ENCODE assay signal across 23 cellular contexts in the genomic region with DNA sequence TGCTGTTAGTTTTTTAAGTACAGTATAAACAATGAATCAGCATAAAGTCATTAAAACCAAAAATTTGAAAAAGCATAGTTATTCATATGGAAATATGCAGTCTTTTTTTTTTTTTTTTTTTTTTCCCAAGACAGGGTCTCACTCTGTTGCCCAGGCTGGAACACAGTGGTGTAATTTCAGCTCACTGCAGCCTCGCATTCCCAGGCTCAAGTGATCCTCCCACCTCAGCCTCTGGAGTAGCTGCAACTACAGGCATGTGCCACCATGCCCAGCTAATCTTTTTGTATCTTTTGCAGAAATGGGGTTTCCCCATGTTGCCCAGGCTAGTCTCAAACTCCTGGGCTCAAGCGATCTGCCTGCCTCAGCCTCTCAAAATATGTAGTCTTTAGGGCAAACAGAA.
"Had no signal": no experiment of that assay in that cellular context is flagged by ENCODE, and none has a peak within 500 bp of the region (broad histone marks: within the 10 kb centered on the region; RNA-seq: fewer than 3 reads in every experiment).

No MANE protein-coding gene starts in this region.

- H3K27ac ChIP-seq: heart left ventricle, ovary, right atrium auricular region, sigmoid colon, skin epidermis, testis, tibial nerve, upper lobe of right lung, vagina had no signal

- H3K9me3 ChIP-seq: heart left ventricle, ovary, right atrium auricular region, sigmoid colon, testis, tibial nerve, upper lobe of right lung, vagina had no signal

- FAIRE-seq: endothelial cell of umbilical vein, islet of Langerhans had no signal

- H3K27me3 ChIP-seq: heart left ventricle, neural progenitor cell, ovary, right atrium auricular region, sigmoid colon, testis, tibial nerve, upper lobe of right lung, vagina had no signal

- H3K4me3 Mint-ChIP-seq: mesothelial cell of epicardium; natural killer cell treated with Interleukin-12 subunit alpha and Interleukin-12 subunit beta and Interleukin-15 and Interleukin-18, amount 100 ng/mL, for 72 hours; neural progenitor cell; stimulated activated naive B cell treated with anti-CD40 and anti-IgM and Interleukin-4, amounts not matched to agents 10 μg/mL and 1 μg/mL and 100 μg/mL, for 72 hours; stimulated activated naive CD8-positive, alpha-beta T cell treated with anti-CD3 and anti-CD28 coated beads, Interleukin-15, amount 100 ng/mL, for 72 hours had no signal

- H3K4me1 Mint-ChIP-seq: stimulated activated naive B cell treated with anti-CD40 and anti-IgM and Interleukin-4, amounts not matched to agents 10 μg/mL and 1 μg/mL and 100 μg/mL, for 72 hours; stimulated activated naive CD8-positive, alpha-beta T cell treated with anti-CD3 and anti-CD28 coated beads, Interleukin-15, amount 100 ng/mL, for 72 hours had no signal

- H3K9me3 Mint-ChIP-seq: mesothelial cell of epicardium, neural progenitor cell had no signal

- H2AFZ ChIP-seq: neural progenitor cell had no signal

- H3K27me3 Mint-ChIP-seq: natural killer cell treated with Interleukin-12 subunit alpha and Interleukin-12 subunit beta and Interleukin-15 and Interleukin-18, amount 100 ng/mL, for 72 hours; stimulated activated naive B cell treated with anti-CD40 and anti-IgM and Interleukin-4, amounts not matched to agents 10 μg/mL and 1 μg/mL and 100 μg/mL, for 72 hours; stimulated activated naive CD8-positive, alpha-beta T cell treated with anti-CD3 and anti-CD28 coated beads, Interleukin-15, amount 100 ng/mL, for 72 hours had no signal

- H3K9ac ChIP-seq: neural progenitor cell had no signal

- H3K27ac Mint-ChIP-seq: mesothelial cell of epicardium; natural killer cell treated with Interleukin-12 subunit alpha and Interleukin-12 subunit beta and Interleukin-15 and Interleukin-18, amount 100 ng/mL, for 72 hours; neural progenitor cell; stimulated activated naive B cell treated with anti-CD40 and anti-IgM and Interleukin-4, amounts not matched to agents 10 μg/mL and 1 μg/mL and 100 μg/mL, for 72 hours; stimulated activated naive CD8-positive, alpha-beta T cell treated with anti-CD3 and anti-CD28 coated beads, Interleukin-15, amount 100 ng/mL, for 72 hours had no signal

- H3K36me3 Mint-ChIP-seq: mesothelial cell of epicardium; neural progenitor cell; stimulated activated naive B cell treated with anti-CD40 and anti-IgM and Interleukin-4, amounts not matched to agents 10 μg/mL and 1 μg/mL and 100 μg/mL, for 72 hours had no signal

- H3K4me3 ChIP-seq: heart left ventricle, neural progenitor cell, ovary, right atrium auricular region, sigmoid colon, skin epidermis, testis, tibial nerve, upper lobe of right lung, vagina had no signal

- ATAC-seq: heart left ventricle; natural killer cell treated with Interleukin-12 subunit alpha and Interleukin-12 subunit beta and Interleukin-15 and Interleukin-18, amount 100 ng/mL, for 72 hours; stimulated activated naive B cell treated with anti-CD40 and anti-IgM and Interleukin-4, amounts not matched to agents 10 μg/mL and 1 μg/mL and 100 μg/mL, for 72 hours; stimulated activated naive CD8-positive, alpha-beta T cell treated with anti-CD3 and anti-CD28 coated beads, Interleukin-15, amount 100 ng/mL, for 72 hours; upper lobe of right lung had no signal

- H3K36me3 ChIP-seq: heart left ventricle, neural progenitor cell, ovary, right atrium auricular region, sigmoid colon, tibial nerve, upper lobe of right lung, vagina had no signal

- H3K4me2 ChIP-seq: neural progenitor cell had no signal

- DNase-seq: dermis blood vessel endothelial cell; foreskin melanocyte; heart left ventricle; hippocampal formation; kidney glomerular epithelial cell; nucleus accumbens; ovary; sigmoid colon; stimulated activated CD4-positive, alpha-beta T cell treated with anti-CD3 and anti-CD28 coated beads, Interleukin-2, amount 100 ng/mL, for 24 hours; stimulated activated CD4-positive, alpha-beta T cell treated with anti-CD3 and anti-CD28 coated beads, Interleukin-4, amount 100 ng/mL, for 4 hours; stimulated activated naive B cell treated with anti-CD40 and anti-IgM and Interleukin-4, amounts not matched to agents 10 μg/mL and 1 μg/mL and 100 μg/mL, for 72 hours; stimulated activated naive CD8-positive, alpha-beta T cell treated with anti-CD3 and anti-CD28 coated beads, Interleukin-15, amount 100 ng/mL, for 72 hours; testis; upper lobe of right lung had no signal

- H3K4me1 ChIP-seq: right atrium auricular region, testis had no signal
